8 cellular contexts compared by ENCODE assay signal in genomic region chr15:43749690-43750345, GRCh38. TPM values are rescaled to one million over a fixed set of nuclear protein-coding genes. Genes with fewer than 3 reads are reported as not detected.
A peak's percentile ranks its signal among the peaks of the same experiment; 100 is the strongest.
DNase-seq lines count a peak whose midpoint lies in the region; ATAC-seq and TF ChIP-seq lines count a peak whose summit lies in the region.

No MANE protein-coding gene starts in this region.

- H3K4me2 ChIP-seq in KMS-11: peak overlapping the region; percentile 48; the same call in 1 of the 2 replicates

- peaks cover 37% of the 10 kb centered on the region for H3K4me1 ChIP-seq in KMS-11 (ENCODE audit: low read depth, poor library complexity, severe bottlenecking)
- H3K4me1 ChIP-seq in spleen: peaks cover 51 to 92% (median 77%) of the 10 kb centered on the region in 6 donors

- intact Hi-C loops in spleen (cut with DNase I; ENCODE audit: low total_unique reads): no loop called here

- H3K79me2 ChIP-seq in KMS-11 (ENCODE audit: insufficient read depth, low read depth): peaks cover 84% of the 10 kb centered on the region

- H3K27ac ChIP-seq in KMS-11 (no peak overlapping the region), spleen (peak overlapping the region; percentile 58 to 99 (median 96))

- no peak for DNase-seq in activated CD4-positive, CD25-positive, alpha-beta regulatory T cell treated with anti-CD3 and anti-CD28 coated beads, Interleukin-2, amount 50 U/mL, for 72 hours
- peak; percentile 7 for DNase-seq in astrocyte of the spinal cord (ENCODE audit: low read depth, low spot score)
- peak; percentile 82 for DNase-seq in spleen
- DNase-seq in cerebellum (ENCODE audit: low spot score): no peak
- no peak for DNase-seq in DMS114 treated with DMSO at 0.1 percent for 48 hours (lab: John Stamatoyannopoulos, UW; ENCODE audit: unreplicated experiment)

- no peak overlapping the region for H3K9ac ChIP-seq in KMS-11

- H3K9me3 ChIP-seq in spleen: no peaks in the 10 kb centered on the region

- ATAC-seq in activated CD4-positive, CD25-positive, alpha-beta regulatory T cell treated with anti-CD3 and anti-CD28 coated beads, Interleukin-2, amount 50 U/mL, for 24 hours: peak; percentile 33 to 36
- no peak for ATAC-seq in HG03520 (IDR thresholded peaks at IDR 0.05; ENCODE audit: unreplicated experiment)

- no peak for TF ChIP-seq CTCF in KMS-11 (conservative IDR thresholded peaks at IDR 0.05; ENCODE audit: low read depth, low read length)
- no peak for TF ChIP-seq CTCF in astrocyte of the spinal cord (IDR thresholded peaks at IDR 0.05; ENCODE audit: low read depth, low read length)
- no peak for TF ChIP-seq CTCF in spleen (IDR thresholded peaks at IDR 0.05 in 8 of 11, conservative IDR thresholded peaks at IDR 0.05 in 3 of 11)

- no peak overlapping the region for H2AFZ ChIP-seq in KMS-11 (ENCODE audit: low read depth)

- no peak for TF ChIP-seq POLR2A in spleen (IDR thresholded peaks at IDR 0.05)

- H3K36me3 ChIP-seq in KMS-11 (ENCODE audit: insufficient read depth) (peaks cover 13% of the 10 kb centered on the region; the same call in 1 of the 2 replicates), spleen (peaks cover 0 to 45% (median 12%) of the 10 kb centered on the region in 6 donors)

- peaks cover 43% of the 10 kb centered on the region for H4K20me1 ChIP-seq in KMS-11 (ENCODE audit: insufficient read depth)

- H3K4me3 ChIP-seq in KMS-11 (IDR thresholded peaks at IDR 0.05; ENCODE audit: insufficient read depth, low read depth, low read length) (no peak overlapping the region), astrocyte of the spinal cord (ENCODE audit: low read depth, low read length) (no peak overlapping the region), spleen (peak overlapping the region in 7 of 8 donors; percentile 13 to 86 (median 26))

- 22 to 39% (median 28%) methylated on average over 12 of the region's 12 CpGs for WGBS in spleen, 5 donors

- H3K27me3 ChIP-seq in KMS-11 (ENCODE audit: insufficient read depth, low read depth) (no peaks in the 10 kb centered on the region), spleen (replicated peaks in 1 of 7) (no peaks in the 10 kb centered on the region)

- in situ Hi-C loops in astrocyte of the spinal cord (cut with HindIII; ENCODE audit: low sequenced_read_pairs): no loop called here

RNA-seq across cellular contexts. Expression of gene PDIA3, which starts 3.6 kb away (rescaled TPM):
- total RNA-seq in spleen (100 to 1,000 TPM; 116 to 311 (median 263) TPM), cerebellum (39.8 TPM)
- 100 to 1,000 TPM; 104 to 152 (median 125) TPM for polyA plus RNA-seq in spleen

RNA-seq across cellular contexts. Expression of gene ELL3, which starts 26.9 kb away (rescaled TPM):
- total RNA-seq in spleen (1 to 10 TPM; 1.7 to 9.8 (median 3.0) TPM), cerebellum (0.73 TPM)
- polyA plus RNA-seq in spleen: 10 to 100 TPM in 1 of 3 donors, 1 to 10 TPM in 2; 5.1 to 44.4 (median 6.0) TPM

RNA-seq across cellular contexts. Expression of gene SERF2, which starts 42.3 kb away (rescaled TPM):
- total RNA-seq in spleen (1,000 to 10,000 TPM in 1 of 7 donors, 100 to 1,000 TPM in 6; 566 to 1,001 (median 658) TPM), cerebellum (71.6 TPM)
- polyA plus RNA-seq in spleen: 1,000 to 10,000 TPM; 1,442 to 2,199 (median 1,832) TPM

RNA-seq across cellular contexts. Expression of gene SERINC4, which starts 50.2 kb away (rescaled TPM):
- total RNA-seq in spleen (not detected), cerebellum (not detected)
- polyA plus RNA-seq in spleen: under 1 TPM; 0.09 to 0.29 (median 0.24) TPM

RNA-seq across cellular contexts. Expression of gene HYPK, which starts 50.6 kb away (rescaled TPM):
- total RNA-seq in spleen (10 to 100 TPM in 4 of 7 donors, 1 to 10 TPM in 3; 7.5 to 29.2 (median 10.1) TPM), cerebellum (8.9 TPM)
- 10 to 100 TPM in 1 of 3 donors, 1 to 10 TPM in 2; 2.4 to 35.8 (median 7.8) TPM for polyA plus RNA-seq in spleen

Comparison
In these comparisons a context has a peak if more than half of its experiments do, and no peak if none do; other contexts are left out.
1. DNase-seq: peak in astrocyte of the spinal cord (single experiment) and spleen (single experiment); none in activated CD4-positive, CD25-positive, alpha-beta regulatory T cell treated with anti-CD3 and anti-CD28 coated beads, Interleukin-2, amount 50 U/mL, for 72 hours (single experiment), cerebellum (single experiment) and DMS114 treated with DMSO at 0.1 percent for 48 hours (single experiment).
2. H3K4me3 ChIP-seq: peak in spleen (7 of 8); none in KMS-11 (single experiment) and astrocyte of the spinal cord (single experiment).